In genomic region chr10:6201511-6201975, GRCh38 we compare ENCODE assay signal across 8 cellular contexts.
DNase-seq lines count a peak whose midpoint lies in the region; TF ChIP-seq lines count a peak whose summit lies in the region.

No MANE protein-coding gene starts in this region.

- H3K36me3 ChIP-seq in effector memory CD4-positive, alpha-beta T cell (ENCODE audit: control insufficient read depth, insufficient read depth, low read length) = no peaks in the 10 kb centered on the region

- POLR2A ChIA-PET in HEK293T (lab: Yijun Ruan, JAX) = interaction anchor here (0.6 to 1.8 kb wide), 4 partner anchors 12 to 200 kb away, joined by 3 to 20 read pairs (median 8); no protein-coding TSS in a partner anchor

- H3K27me3 ChIP-seq in effector memory CD4-positive, alpha-beta T cell (replicated peaks; ENCODE audit: control insufficient read depth, insufficient read depth, low read length, poor library complexity, severe bottlenecking) = no peaks in the 10 kb centered on the region

- peaks cover 18% of the 10 kb centered on the region for H3K4me1 ChIP-seq in effector memory CD4-positive, alpha-beta T cell (ENCODE audit: control insufficient read depth, insufficient read depth, low read length, poor library complexity, severe bottlenecking)

- TF ChIP-seq CTCF in GM12864 (IDR thresholded peaks at IDR 0.05; ENCODE audit: low read depth, low read length, missing control alignments) = no peak

- no peaks in the 10 kb centered on the region for H3K9me3 ChIP-seq in effector memory CD4-positive, alpha-beta T cell (ENCODE audit: control insufficient read depth, low read length)

- CTCF ChIA-PET in HEK293T (lab: Yijun Ruan, JAX) = interaction anchor here (1.5 to 2.0 kb wide), 3 partner anchors 57 to 200 kb away, joined by 3 to 37 read pairs (median 5); no protein-coding TSS in a partner anchor

- peak overlapping the region; percentile 52 for H3K27ac ChIP-seq in effector memory CD4-positive, alpha-beta T cell (ENCODE audit: insufficient read depth, low read length, poor library complexity, severe bottlenecking)

- peak overlapping the region; percentile 72 for H3K4me3 ChIP-seq in GM12864 (ENCODE audit: low read depth, low read length)
- peak overlapping the region; percentile 99 for H3K4me3 ChIP-seq in effector memory CD4-positive, alpha-beta T cell (ENCODE audit: insufficient read depth, low read depth, low read length, poor library complexity, severe bottlenecking)

- DNase-seq in GM12864 (ENCODE audit: low read depth) = peak; percentile 41
- peak; percentile 69 for DNase-seq in HEK293T (ENCODE audit: extremely low spot score)
- peak; percentile 60 for DNase-seq in NCI-H1436 (lab: John Stamatoyannopoulos, UW)
- peak; percentile 67 to 69 for DNase-seq in activated CD8-positive, alpha-beta memory T cell treated with anti-CD3 and anti-CD28 coated beads for 1 hour (ENCODE audit: extremely low read depth in 1 of 2, low read depth in 1 of 2)
- DNase-seq in effector memory CD4-positive, alpha-beta T cell = peak; percentile 67 to 72 (median 68)
- peak; percentile 48 for DNase-seq in middle frontal gyrus (ENCODE audit: extremely low spot score, low spot score)
- DNase-seq in stimulated activated CD8-positive, alpha-beta memory T cell treated with anti-CD3 and anti-CD28 coated beads, Interleukin-2, amount 100 ng/mL, for 1 hour (ENCODE audit: low read depth in 2 of 2) = peak; percentile 52 to 69
- DNase-seq in SHP77 treated with DMSO at 0.1 percent for 48 hours (lab: John Stamatoyannopoulos, UW) = no peak

TF ChIP-seq in HEK293T, 16 proteins besides CTCF, POLR2A, EP300 and RAD21:
- no peak for TF ChIP-seq FOXA1 (IDR thresholded peaks at IDR 0.05)
- peak; percentile 64; the same call in 1 of the 2 replicates for TF ChIP-seq PKNOX1 (IDR thresholded peaks at IDR 0.05)
- TF ChIP-seq L3MBTL2 (conservative IDR thresholded peaks at IDR 0.05) = peak; percentile 49
- no peak for TF ChIP-seq ARNT (IDR thresholded peaks at IDR 0.05)
- no peak for TF ChIP-seq CTBP1 (IDR thresholded peaks at IDR 0.05; ENCODE audit: borderline replicate concordance)
